ENCODE assay signal across 15 cellular contexts in genomic region chr9:92525306-92525705, GRCh38. TPM values are rescaled to one million over a fixed set of nuclear protein-coding genes. Genes with fewer than 3 reads are reported as not detected.
"Had no signal": no experiment of that assay in that cellular context is flagged by ENCODE, and none has a peak within 500 bp of the region (broad histone marks: within the 10 kb centered on the region; RNA-seq: fewer than 3 reads in every experiment).

No MANE protein-coding gene starts in this region.

- H3K4me3 ChIP-seq: adrenal gland, breast epithelium, esophagus muscularis mucosa, gastrocnemius medialis, left ventricle myocardium inferior, sigmoid colon, upper lobe of left lung had no signal

- H3K27ac ChIP-seq: adrenal gland, breast epithelium, esophagus muscularis mucosa, gastrocnemius medialis, left ventricle myocardium inferior, sigmoid colon, upper lobe of left lung had no signal

- H3K9me3 ChIP-seq: adrenal gland, breast epithelium, esophagus muscularis mucosa, gastrocnemius medialis, sigmoid colon, upper lobe of left lung had no signal

- ATAC-seq: gastrocnemius medialis, T-helper 17 cell had no signal

- DNase-seq: activated B cell treated with CpG ODN at 0.5 μM for 24 hours; activated CD4-positive, alpha-beta T cell treated with anti-CD3 and anti-CD28 coated beads, Interleukin-2, amount 50 U/mL, for 1 hour; activated naive CD4-positive, alpha-beta T cell treated with anti-CD3 and anti-CD28 coated beads, Interleukin-2, amount 50 U/mL, for 16 hours; adrenal gland; gastrocnemius medialis; kidney; left ventricle myocardium inferior; sigmoid colon; stimulated activated CD4-positive, alpha-beta T cell treated with anti-CD3 and anti-CD28 coated beads, Interleukin-12 subunit alpha, Interleukin-12 subunit beta, amount 100 ng/mL, for 4 hours; stimulated activated naive CD4-positive, alpha-beta T cell; T-helper 17 cell; upper lobe of left lung had no signal

- H3K4me1 ChIP-seq: adrenal gland, breast epithelium, esophagus muscularis mucosa, gastrocnemius medialis, sigmoid colon, upper lobe of left lung had no signal

- H3K27me3 ChIP-seq: adrenal gland, breast epithelium, esophagus muscularis mucosa, gastrocnemius medialis, sigmoid colon, upper lobe of left lung had no signal

- H3K36me3 ChIP-seq: adrenal gland, breast epithelium, esophagus muscularis mucosa, gastrocnemius medialis, left ventricle myocardium inferior, sigmoid colon, upper lobe of left lung had no signal

RNA-seq across cellular contexts. Expression of gene ECM2, which starts 10.5 kb away (rescaled TPM):
- total RNA-seq: activated B cell treated with CpG ODN at 0.5 μM for 24 hours; activated T-helper 2 cell treated with anti-CD3 and anti-CD28 coated beads, Interferon-gamma antibody, Interleukin-2, Interleukin-4, amounts not matched to agents 10 μg/mL and 5 μg/mL and 100 μg/mL, durations not matched to agents 14 hours and 24 hours and 36 hours; T-helper 17 cell had no signal

RNA-seq across cellular contexts. Expression of gene ASPN, which starts 43.0 kb away (rescaled TPM):
- total RNA-seq: activated B cell treated with CpG ODN at 0.5 μM for 24 hours; activated T-helper 2 cell treated with anti-CD3 and anti-CD28 coated beads, Interferon-gamma antibody, Interleukin-2, Interleukin-4, amounts not matched to agents 10 μg/mL and 5 μg/mL and 100 μg/mL, durations not matched to agents 14 hours and 24 hours and 36 hours; T-helper 17 cell had no signal
